In genomic region chr3:126266291-126266840, GRCh38 we compare ENCODE assay signal across 11 cellular contexts.
A peak's percentile ranks its signal among the peaks of the same experiment; 100 is the strongest.
DNase-seq lines count a peak whose midpoint lies in the region; ATAC-seq and TF ChIP-seq lines count a peak whose summit lies in the region.
"Had no signal": no experiment of that assay in that cellular context is flagged by ENCODE, and none has a peak within 500 bp of the region (broad histone marks: within the 10 kb centered on the region; RNA-seq: fewer than 3 reads in every experiment).

No MANE protein-coding gene starts in this region.

- H3K4me3 ChIP-seq in GM23338 = peak overlapping the region; percentile 68
- H3K4me3 ChIP-seq in choroid plexus epithelial cell (ENCODE audit: low read depth, low read length) = no peak overlapping the region
- H3K4me3 ChIP-seq in skeletal muscle satellite cell (ENCODE audit: low read length) = peak overlapping the region; percentile 52

- H3K27me3 ChIP-seq in GM23338 (ENCODE audit: insufficient read depth) (peaks cover 6% of the 10 kb centered on the region; the same call in 1 of the 2 replicates), skeletal muscle satellite cell (ENCODE audit: control insufficient read depth, insufficient read depth, low read length) (no peaks in the 10 kb centered on the region)

- no peaks in the 10 kb centered on the region for H3K9me3 ChIP-seq in skeletal muscle satellite cell (replicated peaks; ENCODE audit: low read length)

- H3K9me2 ChIP-seq in GM23338 (ENCODE audit: insufficient read depth) = peaks cover 9% of the 10 kb centered on the region; the same call in 1 of the 2 replicates

- H2AFZ ChIP-seq in GM23338 = peak overlapping the region; percentile 92; the same call in 1 of the 2 replicates

- no peaks in the 10 kb centered on the region for H3K79me2 ChIP-seq in GM23338 (replicated peaks; ENCODE audit: insufficient read depth)

- H3F3A ChIP-seq in GM23338 (replicated peaks; ENCODE audit: low read depth) = no peaks in the 10 kb centered on the region; the same call in 1 of the 2 replicates

- H3K36me3 ChIP-seq in GM23338 (ENCODE audit: insufficient read depth) (no peaks in the 10 kb centered on the region), skeletal muscle satellite cell (ENCODE audit: insufficient read depth, low read length) (no peaks in the 10 kb centered on the region)

- no peaks in the 10 kb centered on the region for H4K20me1 ChIP-seq in GM23338 (replicated peaks; ENCODE audit: insufficient read depth)

- H3K4me2 ChIP-seq in GM23338 = peak overlapping the region; percentile 87
- peak overlapping the region; percentile 68 for H3K4me2 ChIP-seq in skeletal muscle satellite cell (ENCODE audit: low read length)

- TF ChIP-seq CTCF in GM23338 (conservative IDR thresholded peaks at IDR 0.05; ENCODE audit: low read depth in 2 of 2) (no peak), choroid plexus epithelial cell (conservative IDR thresholded peaks at IDR 0.05; ENCODE audit: low read depth, low read length) (no peak)

- H3K9me3 Mint-ChIP-seq in GM23338 = peaks cover 2% of the 10 kb centered on the region; the same call in 1 of the 3 replicates
- no peaks in the 10 kb centered on the region for H3K9me3 Mint-ChIP-seq in stimulated activated naive CD8-positive, alpha-beta T cell treated with anti-CD3 and anti-CD28 coated beads, Interleukin-15, amount 100 ng/mL, for 72 hours
- H3K9me3 Mint-ChIP-seq in activated CD4-positive, alpha-beta T cell treated with anti-CD3 and anti-CD28 coated beads, Interleukin-2, amount 10 ng/mL, durations not matched to agents 24 days and 14 days = no peaks in the 10 kb centered on the region
- H3K9me3 Mint-ChIP-seq: activated naive CD4-positive, alpha-beta T cell treated with anti-CD3 and anti-CD28 coated beads, Interleukin-2, amount 50 U/mL, for 72 hours had no signal

- intact Hi-C loops in activated CD4-positive, alpha-beta T cell treated with anti-CD3 and anti-CD28 coated beads, Interleukin-2, amount 10 ng/mL, durations not matched to agents 24 days and 14 days (cut with micrococcal nuclease) = no loop called here

- H3K27me3 Mint-ChIP-seq in GM23338 (ENCODE audit: insufficient read depth, low read depth, poor library complexity) = peaks cover 25% of the 10 kb centered on the region
- peaks cover 53% of the 10 kb centered on the region for H3K27me3 Mint-ChIP-seq in stimulated activated naive CD8-positive, alpha-beta T cell treated with anti-CD3 and anti-CD28 coated beads, Interleukin-15, amount 100 ng/mL, for 72 hours
- peaks cover 9% of the 10 kb centered on the region for H3K27me3 Mint-ChIP-seq in activated CD4-positive, alpha-beta T cell treated with anti-CD3 and anti-CD28 coated beads, Interleukin-2, amount 10 ng/mL, durations not matched to agents 24 days and 14 days

- H3K4me3 Mint-ChIP-seq in GM23338 = peak overlapping the region; percentile 76
- no peak overlapping the region for H3K4me3 Mint-ChIP-seq in stimulated activated naive CD8-positive, alpha-beta T cell treated with anti-CD3 and anti-CD28 coated beads, Interleukin-15, amount 100 ng/mL, for 72 hours
- H3K4me3 Mint-ChIP-seq in activated CD4-positive, alpha-beta T cell treated with anti-CD3 and anti-CD28 coated beads, Interleukin-2, amount 10 ng/mL, durations not matched to agents 24 days and 14 days = no peak overlapping the region
- H3K4me3 Mint-ChIP-seq: CD8-positive, alpha-beta memory T cell had no signal

- H3K4me1 Mint-ChIP-seq in GM23338 = peaks cover 35% of the 10 kb centered on the region
- H3K4me1 Mint-ChIP-seq in stimulated activated naive CD8-positive, alpha-beta T cell treated with anti-CD3 and anti-CD28 coated beads, Interleukin-15, amount 100 ng/mL, for 72 hours = peaks cover 7% of the 10 kb centered on the region
- no peaks in the 10 kb centered on the region for H3K4me1 Mint-ChIP-seq in activated CD4-positive, alpha-beta T cell treated with anti-CD3 and anti-CD28 coated beads, Interleukin-2, amount 10 ng/mL, durations not matched to agents 24 days and 14 days
- H3K4me1 Mint-ChIP-seq: CD8-positive, alpha-beta memory T cell; IgD-negative memory B cell had no signal

- ATAC-seq in GM23338 = peak; percentile 40
- no peak for ATAC-seq in stimulated activated naive CD8-positive, alpha-beta T cell treated with anti-CD3 and anti-CD28 coated beads, Interleukin-15, amount 100 ng/mL, for 72 hours
- ATAC-seq in HG02870 (IDR thresholded peaks at IDR 0.05; ENCODE audit: unreplicated experiment) = no peak
- ATAC-seq: activated naive CD4-positive, alpha-beta T cell treated with anti-CD3 and anti-CD28 coated beads, Interleukin-2, amount 50 U/mL, for 72 hours had no signal

- H3K27ac ChIP-seq in GM23338 (ENCODE audit: low read depth) = no peak overlapping the region; the same call in 1 of the 2 replicates

- H3K9ac ChIP-seq in skeletal muscle satellite cell (ENCODE audit: low read depth, low read length) = peak overlapping the region; percentile 82

- H3K27ac Mint-ChIP-seq in GM23338 = no peak overlapping the region
- no peak overlapping the region for H3K27ac Mint-ChIP-seq in stimulated activated naive CD8-positive, alpha-beta T cell treated with anti-CD3 and anti-CD28 coated beads, Interleukin-15, amount 100 ng/mL, for 72 hours
- no peak overlapping the region for H3K27ac Mint-ChIP-seq in activated CD4-positive, alpha-beta T cell treated with anti-CD3 and anti-CD28 coated beads, Interleukin-2, amount 10 ng/mL, durations not matched to agents 24 days and 14 days
- H3K27ac Mint-ChIP-seq: activated naive CD4-positive, alpha-beta T cell treated with anti-CD3 and anti-CD28 coated beads, Interleukin-2, amount 50 U/mL, for 72 hours; CD8-positive, alpha-beta memory T cell; IgD-negative memory B cell had no signal

- H3K36me3 Mint-ChIP-seq in GM23338 (ENCODE audit: low read depth) = peaks cover 7% of the 10 kb centered on the region; the same call in 2 of the 3 replicates
- H3K36me3 Mint-ChIP-seq in activated CD4-positive, alpha-beta T cell treated with anti-CD3 and anti-CD28 coated beads, Interleukin-2, amount 10 ng/mL, durations not matched to agents 24 days and 14 days (ENCODE audit: low read depth) = no peaks in the 10 kb centered on the region
- H3K36me3 Mint-ChIP-seq: activated naive CD4-positive, alpha-beta T cell treated with anti-CD3 and anti-CD28 coated beads, Interleukin-2, amount 50 U/mL, for 72 hours; CD8-positive, alpha-beta memory T cell; IgD-negative memory B cell had no signal

- DNase-seq in GM23338 (ENCODE audit: low spot score) (peak; percentile 63), choroid plexus epithelial cell (ENCODE audit: low read depth) (peak; percentile 51), left kidney (ENCODE audit: low read depth, low spot score) (peak; percentile 49), HuH-7 (ENCODE audit: low spot score) (no peak)
- DNase-seq in stimulated activated naive CD8-positive, alpha-beta T cell treated with anti-CD3 and anti-CD28 coated beads, Interleukin-15, amount 100 ng/mL, for 72 hours = no peak
- no peak for DNase-seq in activated CD4-positive, alpha-beta T cell treated with anti-CD3 and anti-CD28 coated beads, Interleukin-2, amount 10 ng/mL, durations not matched to agents 24 days and 14 days
- DNase-seq: CD8-positive, alpha-beta memory T cell had no signal

- peaks cover 30% of the 10 kb centered on the region for H3K4me1 ChIP-seq in GM23338 (ENCODE audit: insufficient read depth)
- H3K4me1 ChIP-seq in skeletal muscle satellite cell (ENCODE audit: control insufficient read depth, insufficient read depth, low read length) = peaks cover 41% of the 10 kb centered on the region

TF ChIP-seq in GM23338, 12 proteins besides CTCF, POLR2A, EP300 and RAD21:
- no peak for TF ChIP-seq STAT1 (IDR thresholded peaks at IDR 0.05; ENCODE audit: unreplicated experiment)
- TF ChIP-seq EZH2 (IDR thresholded peaks at IDR 0.05; ENCODE audit: low read depth, unreplicated experiment) = no peak
- TF ChIP-seq, protein P1, sequence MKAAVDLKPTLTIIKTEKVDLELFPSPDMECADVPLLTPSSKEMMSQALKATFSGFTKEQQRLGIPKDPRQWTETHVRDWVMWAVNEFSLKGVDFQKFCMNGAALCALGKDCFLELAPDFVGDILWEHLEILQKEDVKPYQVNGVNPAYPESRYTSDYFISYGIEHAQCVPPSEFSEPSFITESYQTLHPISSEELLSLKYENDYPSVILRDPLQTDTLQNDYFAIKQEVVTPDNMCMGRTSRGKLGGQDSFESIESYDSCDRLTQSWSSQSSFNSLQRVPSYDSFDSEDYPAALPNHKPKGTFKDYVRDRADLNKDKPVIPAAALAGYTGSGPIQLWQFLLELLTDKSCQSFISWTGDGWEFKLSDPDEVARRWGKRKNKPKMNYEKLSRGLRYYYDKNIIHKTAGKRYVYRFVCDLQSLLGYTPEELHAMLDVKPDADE (IDR thresholded peaks at IDR 0.05) = no peak
- TF ChIP-seq ZNF331 (CRISPR knock-in tag; IDR thresholded peaks at IDR 0.05; ENCODE audit: low read depth) = no peak
- TF ChIP-seq ZNF114 (CRISPR knock-in tag; IDR thresholded peaks at IDR 0.05) = no peak
- TF ChIP-seq JUNB (IDR thresholded peaks at IDR 0.05; ENCODE audit: unreplicated experiment) = no peak
- no peak for TF ChIP-seq POLR2AphosphoS5 (IDR thresholded peaks at IDR 0.05; ENCODE audit: low read depth)
- no peak for TF ChIP-seq REST (IDR thresholded peaks at IDR 0.05; ENCODE audit: unreplicated experiment)
- no peak for TF ChIP-seq NANOG (IDR thresholded peaks at IDR 0.05; ENCODE audit: borderline replicate concordance)

Comparison
In these comparisons a context has a peak if more than half of its experiments do, and no peak if none do; other contexts are left out.
1. DNase-seq: peak in GM23338 (single experiment), choroid plexus epithelial cell (single experiment) and left kidney (single experiment); none in HuH-7 (single experiment), stimulated activated naive CD8-positive, alpha-beta T cell treated with anti-CD3 and anti-CD28 coated beads, Interleukin-15, amount 100 ng/mL, for 72 hours (0 of 2) and activated CD4-positive, alpha-beta T cell treated with anti-CD3 and anti-CD28 coated beads, Interleukin-2, amount 10 ng/mL, durations not matched to agents 24 days and 14 days (single experiment).